32 cellular contexts compared by ENCODE assay signal in genomic region chr10:57113545-57113944, GRCh38.
"Had no signal": no experiment of that assay in that cellular context is flagged by ENCODE, and none has a peak within 500 bp of the region (broad histone marks: within the 10 kb centered on the region; RNA-seq: fewer than 3 reads in every experiment).

No MANE protein-coding gene starts in this region.

- H3K4me3 ChIP-seq: adrenal gland, ascending aorta, body of pancreas, breast epithelium, cardiac muscle cell had no signal

- ATAC-seq: activated naive CD4-positive, alpha-beta T cell treated with anti-CD3 and anti-CD28 coated beads, Interleukin-2, amount 50 U/mL, for 72 hours; activated naive CD8-positive, alpha-beta T cell treated with anti-CD3 and anti-CD28 coated beads, Interleukin-2, amount 50 U/mL, for 24 hours; activated T-cell treated with anti-CD3 and anti-CD28 coated beads, Interleukin-2, amount 50 U/mL, for 4 hours; activated T-cell treated with anti-CD3 and anti-CD28 coated beads, Interleukin-2, amount 50 U/mL, for 72 hours; activated T-helper 17 cell treated with anti-CD3 and anti-CD28 coated beads, Interleukin-2, amount 50 U/mL, for 72 hours; body of pancreas had no signal

- DNase-seq: activated effector memory CD4-positive, alpha-beta T cell treated with anti-CD3 and anti-CD28 coated beads, Interleukin-2, amount 50 U/mL, for 16 hours; activated effector memory CD4-positive, alpha-beta T cell treated with Interleukin-2 at 50 U/mL for 16 hours; activated gamma-delta T cell; activated gamma-delta T cell treated with Interleukin-2 at 50 U/mL for 16 hours; activated naive CD4-positive, alpha-beta T cell; activated naive CD4-positive, alpha-beta T cell treated with anti-CD3 and anti-CD28 coated beads for 36 hours; activated naive CD4-positive, alpha-beta T cell treated with anti-CD3 and anti-CD28 coated beads, Interleukin-2, amount 10 ng/mL, durations not matched to agents 7 days and 5 days; activated naive CD4-positive, alpha-beta T cell treated with anti-CD3 and anti-CD28 coated beads, Interleukin-2, amount 50 U/mL, for 16 hours; activated naive CD4-positive, alpha-beta T cell treated with Interleukin-2 at 50 U/mL for 16 hours; activated naive CD8-positive, alpha-beta T cell treated with anti-CD3 and anti-CD28 coated beads for 36 hours; activated naive CD8-positive, alpha-beta T cell treated with anti-CD3 and anti-CD28 coated beads, Interleukin-2, amount 10 ng/mL, durations not matched to agents 7 days and 5 days; activated naive CD8-positive, alpha-beta T cell treated with anti-CD3 and anti-CD28 coated beads, Interleukin-2, amount 50 U/mL, for 24 hours; activated T-cell treated with anti-CD3 and anti-CD28 coated beads, Interleukin-2, amount 50 U/mL, for 1 hour; activated T-cell treated with anti-CD3 and anti-CD28 coated beads, Interleukin-2, amount 50 U/mL, for 24 hours; activated T-cell treated with anti-CD3 and anti-CD28 coated beads, Interleukin-2, amount 50 U/mL, for 4 hours; activated T-cell treated with anti-CD3 and anti-CD28 coated beads, Interleukin-2, amount 50 U/mL, for 48 hours; activated T-cell treated with anti-CD3 and anti-CD28 coated beads, Interleukin-2, amount 50 U/mL, for 72 hours; adrenal gland; amniotic stem cell; amygdala; anterior cingulate cortex; aorta; body of pancreas; brain microvascular endothelial cell; caudate nucleus; central memory CD4-positive, alpha-beta T cell; cerebellar nuclear complex had no signal

- H3K9me3 ChIP-seq: adrenal gland, ascending aorta, body of pancreas, breast epithelium had no signal

- H3K36me3 ChIP-seq: adrenal gland, ascending aorta, brain microvascular endothelial cell, breast epithelium, cardiac muscle cell had no signal

- H3K4me1 ChIP-seq: adrenal gland, ascending aorta, body of pancreas, breast epithelium had no signal
